Comparison of ENCODE assay signal across 17 cellular contexts in genomic region chrX:13287816-13288215, GRCh38. TPM values are rescaled to one million over a fixed set of nuclear protein-coding genes. Genes with fewer than 3 reads are reported as not detected.
DNase-seq lines count a peak whose midpoint lies in the region; ATAC-seq and TF ChIP-seq lines count a peak whose summit lies in the region.
"Had no signal": no experiment of that assay in that cellular context is flagged by ENCODE, and none has a peak within 500 bp of the region (broad histone marks: within the 10 kb centered on the region; RNA-seq: fewer than 3 reads in every experiment).

No MANE protein-coding gene starts in this region.

- CTCF ChIA-PET in activated CD4-positive, alpha-beta memory T cell treated with anti-CD3 and anti-CD28 coated beads, Interleukin-2, amount 10 ng/mL, durations not matched to agents 7 days and 5 days (lab: Charles Lee), result no interaction called here

- no peaks in the 10 kb centered on the region for H3K36me3 ChIP-seq in fibroblast of lung (ENCODE audit: control insufficient read depth, insufficient read depth, low read length)
- H3K36me3 ChIP-seq: stomach had no signal

- no peak overlapping the region for H3K27ac Mint-ChIP-seq in activated CD4-positive, alpha-beta memory T cell treated with anti-CD3 and anti-CD28 coated beads, Interleukin-2, amount 10 ng/mL, durations not matched to agents 7 days and 5 days
- no peak overlapping the region for H3K27ac Mint-ChIP-seq in activated naive CD8-positive, alpha-beta T cell treated with anti-CD3 and anti-CD28 coated beads for 36 hours
- H3K27ac Mint-ChIP-seq: activated B cell treated with CpG ODN at 0.5 μM for 24 hours; activated T-cell treated with anti-CD3 and anti-CD28 coated beads, Interleukin-2, amount 50 U/mL, for 24 hours; memory B cell had no signal

- TF ChIP-seq CTCF in fibroblast of lung (conservative IDR thresholded peaks at IDR 0.05 in 1 of 2, IDR thresholded peaks at IDR 0.05 in 1 of 2; ENCODE audit: low read depth in 1 of 2, low read length in 2 of 2), result no peak

- H2AFZ ChIP-seq in fibroblast of lung (ENCODE audit: low read length), result no peak overlapping the region

- no peaks in the 10 kb centered on the region for H3K9me3 ChIP-seq in fibroblast of lung (ENCODE audit: control insufficient read depth, insufficient read depth, low read depth, low read length)

- ATAC-seq in SK-N-SH treated with all-trans-retinoic acid at 6 μM for 48 hours, result peak; percentile 33
- no peak for ATAC-seq in GM21717 (IDR thresholded peaks at IDR 0.05; ENCODE audit: unreplicated experiment)

- no peak overlapping the region for H3K4me3 Mint-ChIP-seq in activated CD4-positive, alpha-beta memory T cell treated with anti-CD3 and anti-CD28 coated beads, Interleukin-2, amount 10 ng/mL, durations not matched to agents 7 days and 5 days
- no peak overlapping the region for H3K4me3 Mint-ChIP-seq in activated naive CD8-positive, alpha-beta T cell treated with anti-CD3 and anti-CD28 coated beads for 36 hours
- H3K4me3 Mint-ChIP-seq: activated B cell treated with CpG ODN at 0.5 μM for 24 hours; activated T-cell treated with anti-CD3 and anti-CD28 coated beads, Interleukin-2, amount 50 U/mL, for 24 hours; memory B cell had no signal

- no peaks in the 10 kb centered on the region for H3K27me3 ChIP-seq in fibroblast of lung (ENCODE audit: control insufficient read depth, insufficient read depth, low read length)
- H3K27me3 ChIP-seq: stomach had no signal

- no peaks in the 10 kb centered on the region for H3K79me2 ChIP-seq in fibroblast of lung (ENCODE audit: control insufficient read depth, insufficient read depth, low read length)

- no peaks in the 10 kb centered on the region for H3K27me3 Mint-ChIP-seq in activated CD4-positive, alpha-beta memory T cell treated with anti-CD3 and anti-CD28 coated beads, Interleukin-2, amount 10 ng/mL, durations not matched to agents 7 days and 5 days
- no peaks in the 10 kb centered on the region for H3K27me3 Mint-ChIP-seq in activated naive CD8-positive, alpha-beta T cell treated with anti-CD3 and anti-CD28 coated beads for 36 hours
- H3K27me3 Mint-ChIP-seq: activated B cell treated with CpG ODN at 0.5 μM for 24 hours, memory B cell had no signal

- POLR2A ChIA-PET in activated CD4-positive, alpha-beta memory T cell treated with anti-CD3 and anti-CD28 coated beads, Interleukin-2, amount 10 ng/mL, durations not matched to agents 7 days and 5 days (lab: Charles Lee), result no interaction called here

- no peaks in the 10 kb centered on the region for H3K4me1 Mint-ChIP-seq in activated CD4-positive, alpha-beta memory T cell treated with anti-CD3 and anti-CD28 coated beads, Interleukin-2, amount 10 ng/mL, durations not matched to agents 7 days and 5 days
- H3K4me1 Mint-ChIP-seq in activated naive CD8-positive, alpha-beta T cell treated with anti-CD3 and anti-CD28 coated beads for 36 hours, result no peaks in the 10 kb centered on the region

- peaks cover 5% of the 10 kb centered on the region for H3K9me3 Mint-ChIP-seq in activated CD4-positive, alpha-beta memory T cell treated with anti-CD3 and anti-CD28 coated beads, Interleukin-2, amount 10 ng/mL, durations not matched to agents 7 days and 5 days
- H3K9me3 Mint-ChIP-seq in activated naive CD8-positive, alpha-beta T cell treated with anti-CD3 and anti-CD28 coated beads for 36 hours, result peaks cover 3% of the 10 kb centered on the region

- no peak overlapping the region for H3K4me2 ChIP-seq in fibroblast of lung (ENCODE audit: extremely low read depth, insufficient read depth, low read length)

- DNase-seq in GDM1 (lab: John Stamatoyannopoulos, UW) (peak; percentile 2), fibroblast of lung (ENCODE audit: low read depth in 2 of 2) (peak; percentile 54 to 87), pulmonary artery endothelial cell (ENCODE audit: low read depth, low spot score) (peak; percentile 66), NCI-H526 (lab: John Stamatoyannopoulos, UW) (no peak)
- DNase-seq in activated CD4-positive, alpha-beta memory T cell treated with anti-CD3 and anti-CD28 coated beads, Interleukin-2, amount 10 ng/mL, durations not matched to agents 7 days and 5 days, result no peak
- DNase-seq in activated naive CD8-positive, alpha-beta T cell treated with anti-CD3 and anti-CD28 coated beads for 36 hours, result no peak
- DNase-seq: activated B cell treated with CpG ODN at 0.5 μM for 24 hours; activated T-cell treated with anti-CD3 and anti-CD28 coated beads, Interleukin-2, amount 50 U/mL, for 24 hours; amygdala; effector memory CD4-positive, alpha-beta T cell; NCI-H1694; SIG-M5; stimulated activated CD4-positive, alpha-beta T cell treated with anti-CD3 and anti-CD28 coated beads, Interleukin-4, amount 100 ng/mL, for 4 hours; stomach had no signal

- H3K4me1 ChIP-seq in fibroblast of lung (ENCODE audit: control insufficient read depth, extremely low read depth, insufficient read depth, low read length), result peaks cover 6% of the 10 kb centered on the region
- H3K4me1 ChIP-seq: stomach had no signal

- peak overlapping the region; percentile 38 for H3K27ac ChIP-seq in fibroblast of lung (ENCODE audit: insufficient read depth, low read length)
- H3K27ac ChIP-seq: stomach had no signal

- H3K36me3 Mint-ChIP-seq in activated CD4-positive, alpha-beta memory T cell treated with anti-CD3 and anti-CD28 coated beads, Interleukin-2, amount 10 ng/mL, durations not matched to agents 7 days and 5 days (ENCODE audit: low read depth), result no peaks in the 10 kb centered on the region
- H3K36me3 Mint-ChIP-seq in activated naive CD8-positive, alpha-beta T cell treated with anti-CD3 and anti-CD28 coated beads for 36 hours, result peaks cover 3% of the 10 kb centered on the region

- H3K9ac ChIP-seq in fibroblast of lung (ENCODE audit: insufficient read depth, low read length), result no peak overlapping the region

- H3K4me3 ChIP-seq in fibroblast of lung (replicated peaks in 1 of 4; ENCODE audit: control extremely low read depth in 1 of 4, insufficient read depth in 1 of 4, low read depth in 3 of 4, low read length in 4 of 4), result no peak overlapping the region
- H3K4me3 ChIP-seq: stomach had no signal

- H4K20me1 ChIP-seq in fibroblast of lung (ENCODE audit: control insufficient read depth, extremely low read depth, insufficient read depth, low read length), result no peaks in the 10 kb centered on the region

TF ChIP-seq in SK-N-SH treated with all-trans-retinoic acid at 6 μM for 48 hours, 23 proteins besides CTCF, POLR2A, EP300 and RAD21:
- TF ChIP-seq ZNF70 (CRISPR knock-in tag; IDR thresholded peaks at IDR 0.05) (no peak), ESRRG (CRISPR knock-in tag; IDR thresholded peaks at IDR 0.05) (no peak), ZNF8 (CRISPR knock-in tag; IDR thresholded peaks at IDR 0.05) (no peak), BACH2 (CRISPR knock-in tag; IDR thresholded peaks at IDR 0.05; ENCODE audit: borderline replicate concordance) (no peak), ZFP30 (CRISPR knock-in tag; IDR thresholded peaks at IDR 0.05) (no peak), CSDC2 (CRISPR knock-in tag; IDR thresholded peaks at IDR 0.05) (no peak), SNAI2 (CRISPR knock-in tag; IDR thresholded peaks at IDR 0.05) (no peak), ZFP3 (CRISPR knock-in tag; IDR thresholded peaks at IDR 0.05) (no peak), PPARA (CRISPR knock-in tag; IDR thresholded peaks at IDR 0.05; ENCODE audit: borderline replicate concordance) (no peak), CREB5 (CRISPR knock-in tag; IDR thresholded peaks at IDR 0.05; ENCODE audit: low read depth) (no peak), ZNF565 (CRISPR knock-in tag; conservative IDR thresholded peaks at IDR 0.05; ENCODE audit: low read depth) (no peak), GLIS3 (CRISPR knock-in tag; IDR thresholded peaks at IDR 0.05) (no peak), TCF4 (CRISPR knock-in tag; IDR thresholded peaks at IDR 0.05; ENCODE audit: borderline replicate concordance) (no peak), ZC3H10 (CRISPR knock-in tag; IDR thresholded peaks at IDR 0.05) (no peak), OSR1 (CRISPR knock-in tag; IDR thresholded peaks at IDR 0.05) (no peak)
- TF ChIP-seq, protein P1, sequence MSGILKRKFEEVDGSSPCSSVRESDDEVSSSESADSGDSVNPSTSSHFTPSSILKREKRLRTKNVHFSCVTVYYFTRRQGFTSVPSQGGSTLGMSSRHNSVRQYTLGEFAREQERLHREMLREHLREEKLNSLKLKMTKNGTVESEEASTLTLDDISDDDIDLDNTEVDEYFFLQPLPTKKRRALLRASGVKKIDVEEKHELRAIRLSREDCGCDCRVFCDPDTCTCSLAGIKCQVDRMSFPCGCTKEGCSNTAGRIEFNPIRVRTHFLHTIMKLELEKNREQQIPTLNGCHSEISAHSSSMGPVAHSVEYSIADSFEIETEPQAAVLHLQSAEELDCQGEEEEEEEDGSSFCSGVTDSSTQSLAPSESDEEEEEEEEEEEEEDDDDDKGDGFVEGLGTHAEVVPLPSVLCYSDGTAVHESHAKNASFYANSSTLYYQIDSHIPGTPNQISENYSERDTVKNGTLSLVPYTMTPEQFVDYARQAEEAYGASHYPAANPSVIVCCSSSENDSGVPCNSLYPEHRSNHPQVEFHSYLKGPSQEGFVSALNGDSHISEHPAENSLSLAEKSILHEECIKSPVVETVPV (CRISPR knock-in tag; IDR thresholded peaks at IDR 0.05), result no peak

RNA-seq across cellular contexts. Expression of gene ATXN3L, which starts 32.0 kb away (rescaled TPM):
- total RNA-seq in fibroblast of lung (not detected in 2 replicates), pulmonary artery endothelial cell (not detected in 2 replicates)
- not detected in 2 replicates for polyA plus RNA-seq in fibroblast of lung
- polyA plus RNA-seq in fibroblast of lung (2012), result not detected in 2 replicates
- polyA minus RNA-seq in fibroblast of lung (ENCODE audit: low replicate concordance), result not detected in 2 replicates
- total RNA-seq in activated CD4-positive, alpha-beta memory T cell treated with anti-CD3 and anti-CD28 coated beads, Interleukin-2, amount 10 ng/mL, durations not matched to agents 7 days and 5 days, result not detected
- not detected for total RNA-seq in activated naive CD8-positive, alpha-beta T cell treated with anti-CD3 and anti-CD28 coated beads for 36 hours
- total RNA-seq: activated B cell treated with CpG ODN at 0.5 μM for 24 hours, stomach had no signal
- polyA plus RNA-seq: stomach had no signal

Comparison
In these comparisons a context has a peak if more than half of its experiments do, and no peak if none do; other contexts are left out.
1. DNase-seq: peak in GDM1 (single experiment), fibroblast of lung (2 of 2) and pulmonary artery endothelial cell (single experiment); none in activated CD4-positive, alpha-beta memory T cell treated with anti-CD3 and anti-CD28 coated beads, Interleukin-2, amount 10 ng/mL, durations not matched to agents 7 days and 5 days (single experiment), NCI-H526 (0 of 2) and activated naive CD8-positive, alpha-beta T cell treated with anti-CD3 and anti-CD28 coated beads for 36 hours (single experiment).